ENCODE assay signal across 28 cellular contexts in genomic region chr9:90062982-90063381, GRCh38.
"Had no signal": no experiment of that assay in that cellular context is flagged by ENCODE, and none has a peak within 500 bp of the region (broad histone marks: within the 10 kb centered on the region; RNA-seq: fewer than 3 reads in every experiment).

No MANE protein-coding gene starts in this region.

- DNase-seq: activated CD4-positive, alpha-beta memory T cell treated with anti-CD3 and anti-CD28 coated beads for 36 hours; activated CD4-positive, alpha-beta T cell treated with anti-CD3 and anti-CD28 coated beads, Interleukin-2, amount 10 ng/mL, durations not matched to agents 7 days and 5 days; activated CD4-positive, CD25-positive, alpha-beta regulatory T cell; activated CD8-positive, alpha-beta memory T cell treated with anti-CD3 and anti-CD28 coated beads for 24 hours; activated effector memory CD4-positive, alpha-beta T cell treated with anti-CD3 and anti-CD28 coated beads, Interleukin-2, amount 50 U/mL, for 16 hours; activated naive CD4-positive, alpha-beta T cell treated with Interleukin-2 at 50 U/mL for 16 hours; activated naive CD8-positive, alpha-beta T cell treated with anti-CD3 and anti-CD28 coated beads, Interleukin-2, amount 50 U/mL, for 24 hours; activated T-cell treated with anti-CD3 and anti-CD28 coated beads, Interleukin-2, amount 50 U/mL, for 4 hours; amygdala; Kasumi-1; NCI-H1048; NCI-H146; NCI-H187 treated with DMSO at 0.1 percent for 48 hours; NCI-H2081 treated with DMSO at 0.1 percent for 48 hours; NCI-H2227 treated with DMSO at 0.1 percent for 48 hours; NCI-H526; NCI-H774; NK-92 treated with Interleukin-12 subunit alpha and Interleukin-12 subunit beta, amount 100 ng/mL, for 24 hours; OCI-M1; RPMI8226; T-cell; T-helper 2 cell; T1000 had no signal

- H3K9me3 Mint-ChIP-seq: activated CD4-positive, alpha-beta memory T cell treated with anti-CD3 and anti-CD28 coated beads for 36 hours; activated CD4-positive, alpha-beta T cell treated with anti-CD3 and anti-CD28 coated beads, Interleukin-2, amount 10 ng/mL, durations not matched to agents 7 days and 5 days; activated naive CD4-positive, alpha-beta T cell treated with anti-CD3 and anti-CD28 coated beads, Interleukin-2, amount 50 U/mL, for 72 hours; activated naive CD8-positive, alpha-beta T cell treated with anti-CD3 and anti-CD28 coated beads, Interleukin-2, amount 50 U/mL, for 24 hours; activated T-cell treated with anti-CD3 and anti-CD28 coated beads, Interleukin-2, amount 50 U/mL, for 4 hours; brain; central memory CD8-positive, alpha-beta T cell; T-cell had no signal

- H3K27ac Mint-ChIP-seq: activated CD4-positive, alpha-beta memory T cell treated with anti-CD3 and anti-CD28 coated beads for 36 hours; activated CD4-positive, alpha-beta T cell treated with anti-CD3 and anti-CD28 coated beads, Interleukin-2, amount 10 ng/mL, durations not matched to agents 7 days and 5 days; activated naive CD4-positive, alpha-beta T cell treated with anti-CD3 and anti-CD28 coated beads, Interleukin-2, amount 50 U/mL, for 72 hours; activated naive CD8-positive, alpha-beta T cell treated with anti-CD3 and anti-CD28 coated beads, Interleukin-2, amount 50 U/mL, for 24 hours; T-cell had no signal

- H3K36me3 Mint-ChIP-seq: activated CD4-positive, alpha-beta memory T cell treated with anti-CD3 and anti-CD28 coated beads for 36 hours; activated naive CD4-positive, alpha-beta T cell treated with anti-CD3 and anti-CD28 coated beads, Interleukin-2, amount 50 U/mL, for 72 hours; brain; T-cell had no signal

- H3K4me1 Mint-ChIP-seq: activated CD4-positive, alpha-beta T cell treated with anti-CD3 and anti-CD28 coated beads, Interleukin-2, amount 10 ng/mL, durations not matched to agents 7 days and 5 days; activated naive CD8-positive, alpha-beta T cell treated with anti-CD3 and anti-CD28 coated beads, Interleukin-2, amount 50 U/mL, for 24 hours; central memory CD8-positive, alpha-beta T cell; T-cell had no signal

- ATAC-seq: activated naive CD4-positive, alpha-beta T cell treated with anti-CD3 and anti-CD28 coated beads, Interleukin-2, amount 50 U/mL, for 72 hours; activated naive CD8-positive, alpha-beta T cell treated with anti-CD3 and anti-CD28 coated beads, Interleukin-2, amount 50 U/mL, for 24 hours; activated T-cell treated with anti-CD3 and anti-CD28 coated beads, Interleukin-2, amount 50 U/mL, for 4 hours; Panc1; Right ventricle myocardium inferior; T-cell had no signal

- H3K4me3 Mint-ChIP-seq: activated CD4-positive, alpha-beta memory T cell treated with anti-CD3 and anti-CD28 coated beads for 36 hours; activated CD4-positive, alpha-beta T cell treated with anti-CD3 and anti-CD28 coated beads, Interleukin-2, amount 10 ng/mL, durations not matched to agents 7 days and 5 days; activated naive CD8-positive, alpha-beta T cell treated with anti-CD3 and anti-CD28 coated beads, Interleukin-2, amount 50 U/mL, for 24 hours; activated T-cell treated with anti-CD3 and anti-CD28 coated beads, Interleukin-2, amount 50 U/mL, for 4 hours; brain; central memory CD8-positive, alpha-beta T cell; T-cell had no signal
